8 cellular contexts compared by ENCODE assay signal in genomic region chrX:63506320-63506719, GRCh38.
DNase-seq lines count a peak whose midpoint lies in the region; ATAC-seq and TF ChIP-seq lines count a peak whose summit lies in the region.

No MANE protein-coding gene starts in this region.

- no peak overlapping the region for H3K9ac ChIP-seq in DND-41 (ENCODE audit: low read depth, low read length)
- H3K9ac ChIP-seq in liver (ENCODE audit: low read depth in 1 of 2, low read length in 2 of 2): no peak overlapping the region

- TF ChIP-seq RAD21 in liver (IDR thresholded peaks at IDR 0.05): peak; percentile 45 to 56

- H3K4me1 ChIP-seq in DND-41 (ENCODE audit: insufficient read depth, low read length): no peaks in the 10 kb centered on the region
- H3K4me1 ChIP-seq in liver (ENCODE audit: control insufficient read depth in 4 of 4, insufficient read depth in 4 of 4, low read length in 3 of 4): no peaks in the 10 kb centered on the region

- H3K79me2 ChIP-seq in DND-41 (ENCODE audit: insufficient read depth, low read length): no peaks in the 10 kb centered on the region

- H3K9me3 ChIP-seq in DND-41 (ENCODE audit: insufficient read depth, low read length, severe bottlenecking) (no peaks in the 10 kb centered on the region), liver (ENCODE audit: control insufficient read depth in 4 of 4, low read length in 3 of 4) (no peaks in the 10 kb centered on the region)

- H3K36me3 ChIP-seq in DND-41 (ENCODE audit: insufficient read depth, low read length): no peaks in the 10 kb centered on the region
- no peaks in the 10 kb centered on the region for H3K36me3 ChIP-seq in liver (ENCODE audit: control insufficient read depth in 4 of 4, insufficient read depth in 3 of 4, low read depth in 1 of 4, low read length in 3 of 4)

- DNase-seq in DND-41 (no peak), HT-29 (ENCODE audit: low spot score) (peak; percentile 58), NCI-H774 (lab: John Stamatoyannopoulos, UW) (no peak), DMS79 treated with DMSO at 0.1 percent for 48 hours (lab: John Stamatoyannopoulos, UW) (no peak)

- H3K4me2 ChIP-seq in DND-41 (ENCODE audit: insufficient read depth, low read length): no peak overlapping the region

- H3K4me3 ChIP-seq in DND-41 (ENCODE audit: low read depth in 1 of 2, low read length in 2 of 2) (no peak overlapping the region), liver (ENCODE audit: low read depth in 1 of 3, low read length in 3 of 3) (no peak overlapping the region)

- TF ChIP-seq CTCF in DND-41 (IDR thresholded peaks at IDR 0.05; ENCODE audit: borderline replicate concordance, extremely low read depth, low read length, poor library complexity, severe bottlenecking) (peak; percentile 51), VCaP (conservative IDR thresholded peaks at IDR 0.05) (peak; percentile 53), liver (IDR thresholded peaks at IDR 0.05; ENCODE audit: low read depth, low read length, missing input control) (peak; percentile 21)

- H4K20me1 ChIP-seq in DND-41 (ENCODE audit: insufficient read depth, low read length): no peaks in the 10 kb centered on the region

- no peaks in the 10 kb centered on the region for H3K27me3 ChIP-seq in DND-41 (ENCODE audit: insufficient read depth, low read length, poor library complexity)
- H3K27me3 ChIP-seq in liver (ENCODE audit: control insufficient read depth in 4 of 4, insufficient read depth in 4 of 4, low read length in 3 of 4): no peaks in the 10 kb centered on the region

- no peak overlapping the region for H2AFZ ChIP-seq in DND-41 (ENCODE audit: low read depth, low read length)

- ATAC-seq in DND-41 (ENCODE audit: insufficient read depth, low read depth) (peak; percentile 60; the same call in 1 of the 3 replicates), GM19395 (IDR thresholded peaks at IDR 0.05; ENCODE audit: unreplicated experiment) (no peak), GM21825 (IDR thresholded peaks at IDR 0.05; ENCODE audit: unreplicated experiment) (no peak)

- H3K27ac ChIP-seq in DND-41 (ENCODE audit: low read length) (no peak overlapping the region), VCaP (no peak overlapping the region), liver (ENCODE audit: low read depth in 1 of 2, low read length in 2 of 2) (no peak overlapping the region)

- 100% methylated on average over 1 of the region's 1 CpG for WGBS in liver

TF ChIP-seq in liver, 16 proteins besides CTCF, POLR2A, EP300 and RAD21:
- no peak for TF ChIP-seq HNF4G (IDR thresholded peaks at IDR 0.05)
- TF ChIP-seq FOXA2 (IDR thresholded peaks at IDR 0.05): no peak
- TF ChIP-seq ZBTB33 (IDR thresholded peaks at IDR 0.05): no peak
- no peak for TF ChIP-seq JUND (IDR thresholded peaks at IDR 0.05)
- no peak for TF ChIP-seq ATF3 (IDR thresholded peaks at IDR 0.05)
- TF ChIP-seq SP1 (IDR thresholded peaks at IDR 0.05): no peak
- no peak for TF ChIP-seq RXRA (IDR thresholded peaks at IDR 0.05)
- TF ChIP-seq EGR1 (IDR thresholded peaks at IDR 0.05; ENCODE audit: low read depth in 2 of 2): no peak
- no peak for TF ChIP-seq MAX (IDR thresholded peaks at IDR 0.05)
- no peak for TF ChIP-seq YY1 (IDR thresholded peaks at IDR 0.05)
